Comparison of ENCODE assay signal across 8 cellular contexts in genomic region chr2:179860255-179861026, GRCh38. TPM values are rescaled to one million over a fixed set of nuclear protein-coding genes. Genes with fewer than 3 reads are reported as not detected.
DNase-seq lines count a peak whose midpoint lies in the region; ATAC-seq and TF ChIP-seq lines count a peak whose summit lies in the region.

No MANE protein-coding gene starts in this region.

- H3K36me3 ChIP-seq in HAP-1 (replicated peaks), result no peaks in the 10 kb centered on the region
- H3K36me3 ChIP-seq in breast epithelium, result no peaks in the 10 kb centered on the region
- H3K36me3 ChIP-seq in muscle layer of colon (ENCODE audit: insufficient read depth, low read length), result no peaks in the 10 kb centered on the region

- DNase-seq in AG08396 (ENCODE audit: low spot score) (peak; percentile 11), HAP-1 (ENCODE audit: low spot score in 2 of 2) (peak in 1 of 2 experiments; percentile 11), breast epithelium (ENCODE audit: low spot score in 2 of 2) (no peak), cortex of kidney (lab: John Stamatoyannopoulos, UW) (no peak), SIG-M5 (lab: John Stamatoyannopoulos, UW) (no peak), NCI-H1417 (lab: John Stamatoyannopoulos, UW) (no peak)

- in situ Hi-C loops in HAP-1 (cut with MboI; ENCODE audit: low sequenced_read_pairs), result no loop called here

- H3K4me3 ChIP-seq in HAP-1 (peak overlapping the region; percentile 17), breast epithelium (peak overlapping the region; percentile 53 to 76 (median 57)), muscle layer of colon (ENCODE audit: low read depth in 1 of 2, low read length in 2 of 2) (peak overlapping the region in 1 of 2 donors; percentile 54)

- TF ChIP-seq POLR2A in breast epithelium (IDR thresholded peaks at IDR 0.05), result no peak

- no peak for ATAC-seq in GM21367 (IDR thresholded peaks at IDR 0.05; ENCODE audit: unreplicated experiment)

- H3K27me3 ChIP-seq in HAP-1 (ENCODE audit: low read depth) (peaks cover 2% of the 10 kb centered on the region; the same call in 1 of the 2 replicates), breast epithelium (peaks cover 0 to 8% of the 10 kb centered on the region in 2 donors), muscle layer of colon (ENCODE audit: control insufficient read depth in 1 of 2, insufficient read depth in 2 of 2, low read length in 2 of 2) (peaks cover 0 to 5% of the 10 kb centered on the region in 2 donors)

- H3K9ac ChIP-seq in muscle layer of colon (ENCODE audit: low read length), result no peak overlapping the region

- H3K27ac ChIP-seq in breast epithelium (peak overlapping the region; percentile 27 to 30), muscle layer of colon (ENCODE audit: low read depth, low read length) (peak overlapping the region; percentile 22)

- H3K4me1 ChIP-seq in HAP-1 (peaks cover 3% of the 10 kb centered on the region; the same call in 1 of the 2 replicates), breast epithelium (no peaks in the 10 kb centered on the region), muscle layer of colon (ENCODE audit: insufficient read depth, low read length) (no peaks in the 10 kb centered on the region)

- TF ChIP-seq CTCF in breast epithelium (IDR thresholded peaks at IDR 0.05), result no peak

- intact Hi-C loops in breast epithelium (cut with DNase I; ENCODE audit: low total_unique reads), result no loop called here

- no peaks in the 10 kb centered on the region for H3K9me3 ChIP-seq in HAP-1
- H3K9me3 ChIP-seq in breast epithelium, result no peaks in the 10 kb centered on the region
- no peaks in the 10 kb centered on the region for H3K9me3 ChIP-seq in muscle layer of colon (ENCODE audit: low read length)

RNA-seq across cellular contexts. Expression of gene ZNF385B, which starts 1.0 kb away (rescaled TPM):
- total RNA-seq in breast epithelium, result 1 to 10 TPM; 3.4 to 8.8 (median 4.5) TPM
